ENCODE assay signal across 23 cellular contexts in the genomic region with DNA sequence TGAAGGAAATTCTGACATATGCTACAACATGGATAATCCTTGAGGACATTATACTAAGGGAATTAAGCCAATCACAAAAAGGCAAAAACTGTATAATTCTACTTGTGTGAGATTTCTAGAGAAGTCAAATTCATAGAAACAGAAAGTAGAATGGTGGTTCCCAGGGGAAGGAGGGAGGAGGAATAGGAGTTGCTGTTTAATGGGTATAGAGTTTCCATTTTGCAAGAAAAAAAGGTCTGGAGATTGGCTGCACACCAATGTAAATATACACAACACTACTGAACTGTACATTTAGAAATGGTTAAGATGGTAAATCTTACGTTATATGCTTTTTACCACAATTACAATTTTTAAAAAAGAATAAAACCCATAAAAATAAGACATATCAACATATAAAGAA. TPM values are rescaled to one million over a fixed set of nuclear protein-coding genes. Genes with fewer than 3 reads are reported as not detected.
"Had no signal": no experiment of that assay in that cellular context is flagged by ENCODE, and none has a peak within 500 bp of the region (broad histone marks: within the 10 kb centered on the region; RNA-seq: fewer than 3 reads in every experiment).

No MANE protein-coding gene starts in this region.

- FAIRE-seq: bronchial epithelial cell, urothelium cell line had no signal

- H3K4me3 ChIP-seq: lower lobe of right lung, tibial artery had no signal

- H3K9me3 ChIP-seq: lower lobe of right lung, tibial artery had no signal

- DNase-seq: activated CD4-positive, alpha-beta T cell treated with anti-CD3 and anti-CD28 coated beads, Interleukin-2, amount 10 ng/mL, durations not matched to agents 24 days and 14 days; activated CD4-positive, CD25-positive, alpha-beta regulatory T cell; activated CD8-positive, alpha-beta memory T cell treated with anti-CD3 and anti-CD28 coated beads, Interleukin-2, amount 50 U/mL, for 4 hours; activated naive CD4-positive, alpha-beta T cell; activated T-cell treated with anti-CD3 and anti-CD28 coated beads, Interleukin-2, amount 50 U/mL, for 72 hours; aorta; effector memory CD8-positive, alpha-beta T cell; foreskin melanocyte; glutamatergic neuron; hippocampal formation; lower lobe of right lung; natural killer cell; retina; stimulated activated CD4-positive, alpha-beta T cell treated with anti-CD3 and anti-CD28 coated beads, Interleukin-12 subunit alpha, Interleukin-12 subunit beta, amount 100 ng/mL, for 4 hours; stimulated activated CD4-positive, alpha-beta T cell treated with anti-CD3 and anti-CD28 coated beads, Interleukin-1b, Interleukin-23, amount 100 ng/mL, for 48 hours; stimulated activated CD8-positive, alpha-beta memory T cell treated with anti-CD3 and anti-CD28 coated beads, Interleukin-4, amount 100 ng/mL, for 48 hours; stimulated activated naive CD4-positive, alpha-beta T cell treated with Interleukin-2 at 50 U/mL for 16 hours; substantia nigra; T-helper 1 cell; T-helper 9 cell; tibial artery had no signal

- H3K27ac ChIP-seq: lower lobe of right lung, tibial artery had no signal

- H3K4me1 ChIP-seq: lower lobe of right lung, tibial artery had no signal

RNA-seq across cellular contexts. Expression of a gene that starts 35.8 kb away (rescaled TPM):
- total RNA-seq: lower lobe of right lung had no signal
- polyA plus RNA-seq: aorta had no signal
